Comparison of ENCODE assay signal across 8 cellular contexts in the genomic region with DNA sequence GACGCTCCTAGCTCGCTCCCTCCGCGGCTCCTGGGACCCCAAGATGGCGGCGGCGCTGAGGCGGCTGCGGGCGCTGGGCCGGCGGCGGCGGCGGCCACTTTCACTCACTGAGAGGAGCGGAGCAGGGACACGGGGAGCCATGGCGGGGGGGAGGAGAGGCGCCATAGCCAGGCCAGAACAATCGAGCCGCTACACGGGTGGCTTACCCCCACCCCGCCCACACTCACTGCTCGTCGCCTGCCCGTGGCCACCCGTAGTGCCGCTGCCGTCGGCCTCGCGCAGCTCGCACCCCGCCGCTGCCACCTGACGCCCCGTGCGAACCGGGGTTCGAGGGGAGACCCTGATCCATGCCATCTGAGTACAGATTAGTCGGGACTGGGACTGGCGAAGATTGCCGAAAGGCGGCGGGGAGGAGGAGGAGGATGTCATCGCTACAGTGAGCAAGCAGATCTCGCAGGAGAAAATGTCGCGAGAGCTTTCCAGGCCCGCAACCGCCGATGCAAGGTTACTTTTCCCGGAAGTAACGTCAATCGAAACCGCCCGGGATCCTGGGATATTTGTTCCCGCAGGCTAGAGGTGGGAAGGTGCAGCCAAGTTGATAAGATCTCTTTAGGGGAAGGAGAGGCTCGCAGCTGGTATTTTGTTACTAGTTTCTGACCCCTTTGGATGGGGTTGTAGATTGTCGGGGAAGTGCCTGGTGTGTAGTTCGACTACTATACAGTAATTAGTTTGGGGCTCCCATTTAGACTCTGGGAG. TPM values are rescaled to one million over a fixed set of nuclear protein-coding genes. Genes with fewer than 3 reads are reported as not detected.
DNase-seq lines count a peak whose midpoint lies in the region; ATAC-seq and TF ChIP-seq lines count a peak whose summit lies in the region.

Gene INO80 (minus strand): TSS at position 165 of the 756 bp plus-strand sequence. CDS start 19,970 bp downstream, outside the sequence.

- no peak for TF ChIP-seq CTCF in AG10803 (conservative IDR thresholded peaks at IDR 0.05; ENCODE audit: low read length)
- no peak for TF ChIP-seq CTCF in chondrocyte (IDR thresholded peaks at IDR 0.05)
- no peak for TF ChIP-seq CTCF in kidney epithelial cell (IDR thresholded peaks at IDR 0.05; ENCODE audit: insufficient read depth, low read length, poor library complexity, severe bottlenecking)

- peak within 1 kb of the TSS; percentile 98 for H3K4me3 ChIP-seq in AG10803 (ENCODE audit: low read length)
- H3K4me3 ChIP-seq in kidney epithelial cell (ENCODE audit: low read depth, low read length): peak within 1 kb of the TSS; percentile 99

- peak; percentile 80 for ATAC-seq in HG03432 (IDR thresholded peaks at IDR 0.05; ENCODE audit: unreplicated experiment)

- H3K36me3 ChIP-seq in kidney epithelial cell (ENCODE audit: control insufficient read depth, insufficient read depth, low read length): no peaks in the 10 kb centered on the region

- no peaks in the 10 kb centered on the region for H3K9me3 Mint-ChIP-seq in chondrocyte (ENCODE audit: low read depth)

- peaks cover 23% of the 10 kb centered on the region for H3K4me1 Mint-ChIP-seq in chondrocyte (ENCODE audit: low read depth)

- peak; percentile 47 for TF ChIP-seq POLR2A in GM19099 (IDR thresholded peaks at IDR 0.05; ENCODE audit: extremely low read depth, insufficient read length, low read depth)

- peak within 1 kb of the TSS; percentile 84 for H3K4me3 Mint-ChIP-seq in chondrocyte (ENCODE audit: unreplicated experiment)

- H3K36me3 Mint-ChIP-seq in chondrocyte (ENCODE audit: low read depth): no peaks in the 10 kb centered on the region

- H3K27me3 Mint-ChIP-seq in chondrocyte (ENCODE audit: low read depth): no peaks in the 10 kb centered on the region

- DNase-seq in AG10803 (ENCODE audit: low read depth): peak; percentile 98
- peak; percentile 92 for DNase-seq in NCI-H510A treated with DMSO at 0.1 percent for 48 hours (lab: John Stamatoyannopoulos, UW)
- peak; percentile 94 to 97 for DNase-seq in activated CD4-positive, alpha-beta T cell treated with anti-CD3 and anti-CD28 coated beads for 24 hours (ENCODE audit: low read depth in 2 of 2)
- DNase-seq in chondrocyte (ENCODE audit: low spot score): peak; percentile 98
- peak; percentile 85 for DNase-seq in kidney epithelial cell (ENCODE audit: low read depth)
- DNase-seq in stimulated activated CD4-positive, alpha-beta T cell treated with anti-CD3 and anti-CD28 coated beads, Interleukin-15, amount 100 ng/mL, for 48 hours (ENCODE audit: low read depth in 2 of 2): peak; percentile 96

- no peaks in the 10 kb centered on the region for H3K27me3 ChIP-seq in kidney epithelial cell (ENCODE audit: control insufficient read depth, insufficient read depth, low read length)

- peak within 1 kb of the TSS; percentile 97 for H3K27ac Mint-ChIP-seq in chondrocyte (ENCODE audit: unreplicated experiment)

RNA-seq across cellular contexts. Expression of gene INO80, which starts in this region (rescaled TPM):
- total RNA-seq in chondrocyte (16.3 to 19.8 TPM (median 16.6 TPM) in 3 replicates), kidney epithelial cell (26.7 and 58.7 TPM in 2 replicates)

Comparison
In these comparisons a context has a peak if more than half of its experiments do, and no peak if none do; other contexts are left out.
1. Peak in every context shown above with its lines: DNase-seq, ATAC-seq and H3K4me3 ChIP-seq.